Comparison of ENCODE assay signal across 18 cellular contexts in the genomic region with DNA sequence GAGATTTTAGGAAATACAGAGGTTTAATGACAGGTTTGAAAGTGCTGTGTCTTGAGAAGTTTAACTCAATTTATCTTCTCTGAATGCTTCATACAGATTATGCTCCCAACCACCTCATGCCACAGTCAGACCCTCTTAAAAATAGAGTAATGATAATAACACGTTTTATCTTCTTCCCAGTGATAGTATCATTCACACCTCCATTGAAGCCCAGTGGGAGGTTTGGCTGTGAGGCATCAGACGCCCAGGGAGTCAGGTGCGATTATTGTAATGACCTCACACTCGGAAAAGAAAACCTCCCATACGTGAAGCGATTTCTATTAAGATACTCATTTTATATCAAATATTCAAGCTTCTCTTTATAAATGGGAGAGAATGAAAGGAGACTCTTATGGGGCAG.
DNase-seq lines count a peak whose midpoint lies in the region; ATAC-seq and TF ChIP-seq lines count a peak whose summit lies in the region.
"Had no signal": no experiment of that assay in that cellular context is flagged by ENCODE, and none has a peak within 500 bp of the region (broad histone marks: within the 10 kb centered on the region; RNA-seq: fewer than 3 reads in every experiment).

No MANE protein-coding gene starts in this region.

- H3K4me3 ChIP-seq in Karpas-422 (ENCODE audit: low read length) = no peak overlapping the region
- no peak overlapping the region for H3K4me3 ChIP-seq in neural cell (ENCODE audit: low read length)
- H3K4me3 ChIP-seq: BLaER1, GM12878 had no signal

- no peaks in the 10 kb centered on the region for H3K27me3 ChIP-seq in Karpas-422 (ENCODE audit: low read length)
- no peaks in the 10 kb centered on the region for H3K27me3 ChIP-seq in neural cell (ENCODE audit: insufficient read depth, low read depth, low read length)
- H3K27me3 ChIP-seq: BLaER1 had no signal

- no peak overlapping the region for H3K4me3 Mint-ChIP-seq in endothelial cell (ENCODE audit: unreplicated experiment)
- H3K4me3 Mint-ChIP-seq: CD14-positive monocyte; CD4-positive, alpha-beta memory T cell had no signal

- TF ChIP-seq EP300 in neural cell (conservative IDR thresholded peaks at IDR 0.05; ENCODE audit: poor library complexity, severe bottlenecking) = no peak

- H3K9me3 ChIP-seq in Karpas-422 (ENCODE audit: low read length) (no peaks in the 10 kb centered on the region), neural cell (ENCODE audit: low read length) (no peaks in the 10 kb centered on the region)
- H3K9me3 ChIP-seq: BLaER1 had no signal

- H3K4me2 ChIP-seq in Karpas-422 (ENCODE audit: low read depth, low read length, poor library complexity, severe bottlenecking) (no peak overlapping the region), neural cell (ENCODE audit: low read length) (no peak overlapping the region)
- H3K4me2 ChIP-seq: BLaER1 had no signal

- no peak for ATAC-seq in stimulated activated naive CD8-positive, alpha-beta T cell treated with anti-CD3 and anti-CD28 coated beads, Interleukin-15, Interleukin-2, amounts not matched to agents 100 U/mL and 50 U/mL, for 24 hours
- ATAC-seq: GM12878, HepG2 had no signal

- intact Hi-C loops in posterior vena cava (cut with DNase I) = no loop called here

- H3K27ac ChIP-seq in Karpas-422 (ENCODE audit: low read length) = no peak overlapping the region
- H3K27ac ChIP-seq in neural cell (ENCODE audit: low read length) = no peak overlapping the region
- H3K27ac ChIP-seq: BLaER1 had no signal

- no peak overlapping the region for H3K9ac ChIP-seq in Karpas-422 (ENCODE audit: low read length)
- no peak overlapping the region for H3K9ac ChIP-seq in neural cell (ENCODE audit: low read length)
- H3K9ac ChIP-seq: BLaER1 had no signal

- H3K79me2 ChIP-seq in Karpas-422 (ENCODE audit: low read length) = no peaks in the 10 kb centered on the region
- no peaks in the 10 kb centered on the region for H3K79me2 ChIP-seq in neural cell (replicated peaks; ENCODE audit: insufficient read depth, low read length)

- H2AFZ ChIP-seq in Karpas-422 (ENCODE audit: low read length) (no peak overlapping the region), neural cell (ENCODE audit: low read depth, low read length) (no peak overlapping the region)

- H3K27me3 Mint-ChIP-seq in endothelial cell (ENCODE audit: unreplicated experiment) = peaks cover 11% of the 10 kb centered on the region
- H3K27me3 Mint-ChIP-seq: CD4-positive, alpha-beta memory T cell had no signal

- no peaks in the 10 kb centered on the region for H4K20me1 ChIP-seq in Karpas-422 (ENCODE audit: insufficient read depth, low read depth, low read length)
- no peaks in the 10 kb centered on the region for H4K20me1 ChIP-seq in neural cell (ENCODE audit: insufficient read depth)
- H4K20me1 ChIP-seq: BLaER1 had no signal

- H3K27ac Mint-ChIP-seq in endothelial cell (ENCODE audit: unreplicated experiment) = peak overlapping the region; percentile 13
- H3K27ac Mint-ChIP-seq: CD4-positive, alpha-beta memory T cell had no signal

- no peak for TF ChIP-seq RAD21 in neural cell (conservative IDR thresholded peaks at IDR 0.05)

- peaks cover 27% of the 10 kb centered on the region for H3K36me3 Mint-ChIP-seq in endothelial cell (ENCODE audit: low read depth, unreplicated experiment)
- H3K36me3 Mint-ChIP-seq: CD14-positive monocyte; CD4-positive, alpha-beta memory T cell had no signal

- no peaks in the 10 kb centered on the region for H3K9me3 Mint-ChIP-seq in endothelial cell (ENCODE audit: unreplicated experiment)
- H3K9me3 Mint-ChIP-seq: CD4-positive, alpha-beta memory T cell had no signal

- H3K36me3 ChIP-seq in Karpas-422 (ENCODE audit: insufficient read depth, low read length) (no peaks in the 10 kb centered on the region), neural cell (ENCODE audit: insufficient read depth, low read length) (no peaks in the 10 kb centered on the region)
- H3K36me3 ChIP-seq: BLaER1 had no signal

- no peaks in the 10 kb centered on the region for H3F3A ChIP-seq in neural cell (ENCODE audit: insufficient read depth, low read length, poor library complexity, severe bottlenecking)

- DNase-seq in Karpas-422 (peak; percentile 35), NCI-H2227 treated with DMSO at 0.1 percent for 48 hours (lab: John Stamatoyannopoulos, UW) (peak; percentile 88), endothelial cell (ENCODE audit: low spot score) (no peak), LoVo (ENCODE audit: low spot score) (no peak), posterior vena cava (ENCODE audit: low spot score) (no peak)
- DNase-seq in stimulated activated naive CD8-positive, alpha-beta T cell treated with anti-CD3 and anti-CD28 coated beads, Interleukin-15, Interleukin-2, amounts not matched to agents 100 U/mL and 50 U/mL, for 24 hours = no peak
- DNase-seq: 8988T; CD4-positive, alpha-beta memory T cell; DMS53; DND-41; EL; GOT3; H7 had no signal

- TF ChIP-seq CTCF in endothelial cell (IDR thresholded peaks at IDR 0.05; ENCODE audit: unreplicated experiment) = no peak
- no peak for TF ChIP-seq CTCF in neural cell (IDR thresholded peaks at IDR 0.05; ENCODE audit: poor library complexity, severe bottlenecking)

- H3K9me2 ChIP-seq in Karpas-422 (replicated peaks; ENCODE audit: insufficient read depth, low read length) = no peaks in the 10 kb centered on the region
- no peaks in the 10 kb centered on the region for H3K9me2 ChIP-seq in neural cell (ENCODE audit: insufficient read depth, low read length)

- no peaks in the 10 kb centered on the region for H3K4me1 Mint-ChIP-seq in endothelial cell (ENCODE audit: unreplicated experiment)
- H3K4me1 Mint-ChIP-seq: CD4-positive, alpha-beta memory T cell had no signal

- H3K4me1 ChIP-seq in Karpas-422 (ENCODE audit: low read length) = no peaks in the 10 kb centered on the region
- H3K4me1 ChIP-seq: BLaER1 had no signal

TF ChIP-seq in neural cell, 6 proteins besides CTCF, POLR2A, EP300 and RAD21:
- TF ChIP-seq EZH2 (IDR thresholded peaks at IDR 0.05; ENCODE audit: borderline replicate concordance, insufficient read depth, low read length, poor library complexity, severe bottlenecking) = no peak
- TF ChIP-seq POLR2AphosphoS5 (IDR thresholded peaks at IDR 0.05) = peak; percentile 41
- TF ChIP-seq TAF1 (IDR thresholded peaks at IDR 0.05; ENCODE audit: low read depth) = no peak

Comparison
In these comparisons a context has a peak if more than half of its experiments do, and no peak if none do; other contexts are left out.
1. DNase-seq: peak in Karpas-422 (single experiment) and NCI-H2227 treated with DMSO at 0.1 percent for 48 hours (single experiment); none in endothelial cell (single experiment), LoVo (single experiment), stimulated activated naive CD8-positive, alpha-beta T cell treated with anti-CD3 and anti-CD28 coated beads, Interleukin-15, Interleukin-2, amounts not matched to agents 100 U/mL and 50 U/mL, for 24 hours (single experiment) and posterior vena cava (single experiment).